In the genomic region with DNA sequence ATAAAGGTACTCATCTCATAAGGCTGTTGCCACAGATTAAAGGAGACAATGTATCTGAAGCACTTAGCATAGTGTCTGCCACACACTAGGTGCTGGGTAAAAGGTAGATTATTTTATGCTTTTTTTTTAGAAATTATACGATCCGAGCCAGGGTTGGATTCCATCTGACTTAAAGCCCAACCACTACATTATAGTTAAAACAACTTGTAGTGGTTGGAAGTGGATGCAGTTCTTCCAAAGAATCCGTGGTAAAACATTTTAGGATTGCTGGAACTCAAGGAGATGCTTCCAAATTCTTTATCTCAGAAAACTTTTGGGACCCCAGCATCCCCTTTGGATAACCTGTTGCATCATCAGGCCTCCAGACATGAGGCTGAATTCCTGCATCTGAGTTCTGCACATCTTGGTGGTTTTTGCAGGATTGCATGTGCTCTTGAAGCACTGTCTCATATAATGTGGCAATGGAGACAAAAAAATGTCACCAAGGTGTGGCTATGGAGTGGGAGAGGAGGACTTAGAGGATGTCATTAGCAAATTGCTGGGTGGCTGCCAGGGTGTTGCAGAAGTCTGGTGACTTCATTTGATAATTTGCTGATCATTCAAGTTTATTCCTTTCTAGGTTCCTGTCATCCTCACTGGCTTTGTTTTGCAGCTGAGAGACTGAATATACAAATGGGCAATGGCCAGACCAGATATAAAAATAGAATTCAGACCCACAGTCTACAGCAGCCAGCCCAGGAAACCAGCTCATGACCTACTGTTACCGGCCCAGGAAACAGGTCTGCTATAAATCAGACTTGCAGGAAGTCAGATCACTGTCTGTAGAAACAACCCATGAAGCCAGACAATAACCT, we compare ENCODE assay signal across 1 cellular context.
TF ChIP-seq lines count a peak whose summit lies in the region.

No MANE protein-coding gene starts in this region.

TF ChIP-seq in SK-N-SH treated with all-trans-retinoic acid at 6 μM for 48 hours, 23 proteins besides CTCF, POLR2A, EP300 and RAD21 (continued from another document):
- TF ChIP-seq, protein P1, sequence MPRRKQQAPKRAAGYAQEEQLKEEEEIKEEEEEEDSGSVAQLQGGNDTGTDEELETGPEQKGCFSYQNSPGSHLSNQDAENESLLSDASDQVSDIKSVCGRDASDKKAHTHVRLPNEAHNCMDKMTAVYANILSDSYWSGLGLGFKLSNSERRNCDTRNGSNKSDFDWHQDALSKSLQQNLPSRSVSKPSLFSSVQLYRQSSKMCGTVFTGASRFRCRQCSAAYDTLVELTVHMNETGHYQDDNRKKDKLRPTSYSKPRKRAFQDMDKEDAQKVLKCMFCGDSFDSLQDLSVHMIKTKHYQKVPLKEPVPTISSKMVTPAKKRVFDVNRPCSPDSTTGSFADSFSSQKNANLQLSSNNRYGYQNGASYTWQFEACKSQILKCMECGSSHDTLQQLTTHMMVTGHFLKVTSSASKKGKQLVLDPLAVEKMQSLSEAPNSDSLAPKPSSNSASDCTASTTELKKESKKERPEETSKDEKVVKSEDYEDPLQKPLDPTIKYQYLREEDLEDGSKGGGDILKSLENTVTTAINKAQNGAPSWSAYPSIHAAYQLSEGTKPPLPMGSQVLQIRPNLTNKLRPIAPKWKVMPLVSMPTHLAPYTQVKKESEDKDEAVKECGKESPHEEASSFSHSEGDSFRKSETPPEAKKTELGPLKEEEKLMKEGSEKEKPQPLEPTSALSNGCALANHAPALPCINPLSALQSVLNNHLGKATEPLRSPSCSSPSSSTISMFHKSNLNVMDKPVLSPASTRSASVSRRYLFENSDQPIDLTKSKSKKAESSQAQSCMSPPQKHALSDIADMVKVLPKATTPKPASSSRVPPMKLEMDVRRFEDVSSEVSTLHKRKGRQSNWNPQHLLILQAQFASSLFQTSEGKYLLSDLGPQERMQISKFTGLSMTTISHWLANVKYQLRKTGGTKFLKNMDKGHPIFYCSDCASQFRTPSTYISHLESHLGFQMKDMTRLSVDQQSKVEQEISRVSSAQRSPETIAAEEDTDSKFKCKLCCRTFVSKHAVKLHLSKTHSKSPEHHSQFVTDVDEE (CRISPR knock-in tag; IDR thresholded peaks at IDR 0.05) = no peak
